2 cellular contexts compared by ENCODE assay signal in the genomic region with DNA sequence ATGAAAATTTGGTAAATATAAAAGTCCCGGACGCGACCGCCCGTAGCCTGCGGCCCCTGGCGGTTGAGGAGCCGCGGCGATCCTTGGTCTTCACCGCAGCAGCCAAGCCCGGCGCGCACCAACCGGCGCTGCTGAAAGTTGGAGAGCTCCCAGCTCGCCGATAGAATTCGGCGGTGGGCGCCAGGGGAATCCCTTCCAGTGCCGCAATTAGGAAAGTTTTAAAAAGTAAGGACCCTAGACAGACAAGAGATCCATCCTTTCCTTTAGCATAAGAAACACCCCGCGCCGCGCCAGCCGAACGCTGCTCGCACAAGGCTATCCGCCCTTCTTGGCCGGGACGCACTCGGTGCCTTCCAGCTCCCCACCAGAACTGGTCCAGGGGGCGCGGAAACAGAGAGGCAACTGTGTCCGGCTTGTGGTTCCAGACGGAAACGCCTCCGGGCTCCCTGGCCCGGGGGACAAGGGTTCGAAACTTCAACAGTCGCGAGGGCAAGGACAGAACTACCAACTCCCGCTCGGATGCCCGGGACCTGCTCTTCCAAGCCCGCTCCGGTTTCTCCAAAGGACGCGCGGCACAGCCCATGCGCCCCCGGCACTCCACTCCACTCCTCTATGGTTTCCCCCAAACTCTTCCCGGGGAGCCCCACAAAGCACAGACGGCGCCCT.
TF ChIP-seq lines count a peak whose summit lies in the region.

No MANE protein-coding gene starts in this region.

TF ChIP-seq in HCT116, 20 proteins besides CTCF, POLR2A, EP300 and RAD21:
- TF ChIP-seq, protein P1, sequence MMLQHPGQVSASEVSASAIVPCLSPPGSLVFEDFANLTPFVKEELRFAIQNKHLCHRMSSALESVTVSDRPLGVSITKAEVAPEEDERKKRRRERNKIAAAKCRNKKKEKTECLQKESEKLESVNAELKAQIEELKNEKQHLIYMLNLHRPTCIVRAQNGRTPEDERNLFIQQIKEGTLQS (IDR thresholded peaks at IDR 0.05): no peak
- TF ChIP-seq YY1 (IDR thresholded peaks at IDR 0.05; ENCODE audit: extremely low read depth, insufficient replicate concordance, low read depth, low read length) (no peak), TCF7L2 (IDR thresholded peaks at IDR 0.05; ENCODE audit: borderline replicate concordance, extremely low read depth, insufficient read depth, insufficient read length) (no peak), EZH2 (IDR thresholded peaks at IDR 0.05) (no peak), EGR1 (IDR thresholded peaks at IDR 0.05; ENCODE audit: low read depth) (no peak), CBX3 (IDR thresholded peaks at IDR 0.05; ENCODE audit: low read depth) (no peak), SIN3A (IDR thresholded peaks at IDR 0.05; ENCODE audit: low read depth) (no peak), POLR2AphosphoS5 (IDR thresholded peaks at IDR 0.05; ENCODE audit: low read depth, low read length) (no peak), SP1 (IDR thresholded peaks at IDR 0.05; ENCODE audit: low read depth) (no peak), FOSL1 (IDR thresholded peaks at IDR 0.05; ENCODE audit: low read depth) (no peak), ELF1 (IDR thresholded peaks at IDR 0.05; ENCODE audit: borderline replicate concordance, low read depth) (no peak), JUND (IDR thresholded peaks at IDR 0.05) (no peak), ZNF274 (IDR thresholded peaks at IDR 0.05; ENCODE audit: low read depth, low read length) (no peak), EZH2phosphoT487 (IDR thresholded peaks at IDR 0.05; ENCODE audit: borderline replicate concordance) (no peak), SRF (IDR thresholded peaks at IDR 0.05; ENCODE audit: low read depth) (no peak), CEBPB (IDR thresholded peaks at IDR 0.05; ENCODE audit: low read depth) (no peak)
- TF ChIP-seq, protein P2, sequence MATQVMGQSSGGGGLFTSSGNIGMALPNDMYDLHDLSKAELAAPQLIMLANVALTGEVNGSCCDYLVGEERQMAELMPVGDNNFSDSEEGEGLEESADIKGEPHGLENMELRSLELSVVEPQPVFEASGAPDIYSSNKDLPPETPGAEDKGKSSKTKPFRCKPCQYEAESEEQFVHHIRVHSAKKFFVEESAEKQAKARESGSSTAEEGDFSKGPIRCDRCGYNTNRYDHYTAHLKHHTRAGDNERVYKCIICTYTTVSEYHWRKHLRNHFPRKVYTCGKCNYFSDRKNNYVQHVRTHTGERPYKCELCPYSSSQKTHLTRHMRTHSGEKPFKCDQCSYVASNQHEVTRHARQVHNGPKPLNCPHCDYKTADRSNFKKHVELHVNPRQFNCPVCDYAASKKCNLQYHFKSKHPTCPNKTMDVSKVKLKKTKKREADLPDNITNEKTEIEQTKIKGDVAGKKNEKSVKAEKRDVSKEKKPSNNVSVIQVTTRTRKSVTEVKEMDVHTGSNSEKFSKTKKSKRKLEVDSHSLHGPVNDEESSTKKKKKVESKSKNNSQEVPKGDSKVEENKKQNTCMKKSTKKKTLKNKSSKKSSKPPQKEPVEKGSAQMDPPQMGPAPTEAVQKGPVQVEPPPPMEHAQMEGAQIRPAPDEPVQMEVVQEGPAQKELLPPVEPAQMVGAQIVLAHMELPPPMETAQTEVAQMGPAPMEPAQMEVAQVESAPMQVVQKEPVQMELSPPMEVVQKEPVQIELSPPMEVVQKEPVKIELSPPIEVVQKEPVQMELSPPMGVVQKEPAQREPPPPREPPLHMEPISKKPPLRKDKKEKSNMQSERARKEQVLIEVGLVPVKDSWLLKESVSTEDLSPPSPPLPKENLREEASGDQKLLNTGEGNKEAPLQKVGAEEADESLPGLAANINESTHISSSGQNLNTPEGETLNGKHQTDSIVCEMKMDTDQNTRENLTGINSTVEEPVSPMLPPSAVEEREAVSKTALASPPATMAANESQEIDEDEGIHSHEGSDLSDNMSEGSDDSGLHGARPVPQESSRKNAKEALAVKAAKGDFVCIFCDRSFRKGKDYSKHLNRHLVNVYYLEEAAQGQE (IDR thresholded peaks at IDR 0.05; ENCODE audit: low read depth): no peak
- TF ChIP-seq, protein P3, sequence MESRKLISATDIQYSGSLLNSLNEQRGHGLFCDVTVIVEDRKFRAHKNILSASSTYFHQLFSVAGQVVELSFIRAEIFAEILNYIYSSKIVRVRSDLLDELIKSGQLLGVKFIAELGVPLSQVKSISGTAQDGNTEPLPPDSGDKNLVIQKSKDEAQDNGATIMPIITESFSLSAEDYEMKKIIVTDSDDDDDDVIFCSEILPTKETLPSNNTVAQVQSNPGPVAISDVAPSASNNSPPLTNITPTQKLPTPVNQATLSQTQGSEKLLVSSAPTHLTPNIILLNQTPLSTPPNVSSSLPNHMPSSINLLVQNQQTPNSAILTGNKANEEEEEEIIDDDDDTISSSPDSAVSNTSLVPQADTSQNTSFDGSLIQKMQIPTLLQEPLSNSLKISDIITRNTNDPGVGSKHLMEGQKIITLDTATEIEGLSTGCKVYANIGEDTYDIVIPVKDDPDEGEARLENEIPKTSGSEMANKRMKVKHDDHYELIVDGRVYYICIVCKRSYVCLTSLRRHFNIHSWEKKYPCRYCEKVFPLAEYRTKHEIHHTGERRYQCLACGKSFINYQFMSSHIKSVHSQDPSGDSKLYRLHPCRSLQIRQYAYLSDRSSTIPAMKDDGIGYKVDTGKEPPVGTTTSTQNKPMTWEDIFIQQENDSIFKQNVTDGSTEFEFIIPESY (IDR thresholded peaks at IDR 0.05; ENCODE audit: extremely low read depth, insufficient replicate concordance, low read length): no peak
- TF ChIP-seq, protein P4, sequence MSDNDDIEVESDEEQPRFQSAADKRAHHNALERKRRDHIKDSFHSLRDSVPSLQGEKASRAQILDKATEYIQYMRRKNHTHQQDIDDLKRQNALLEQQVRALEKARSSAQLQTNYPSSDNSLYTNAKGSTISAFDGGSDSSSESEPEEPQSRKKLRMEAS (IDR thresholded peaks at IDR 0.05): no peak

TF ChIP-seq in SK-N-SH treated with all-trans-retinoic acid at 6 μM for 48 hours, 23 proteins besides CTCF, POLR2A, EP300 and RAD21:
- TF ChIP-seq, protein P5, sequence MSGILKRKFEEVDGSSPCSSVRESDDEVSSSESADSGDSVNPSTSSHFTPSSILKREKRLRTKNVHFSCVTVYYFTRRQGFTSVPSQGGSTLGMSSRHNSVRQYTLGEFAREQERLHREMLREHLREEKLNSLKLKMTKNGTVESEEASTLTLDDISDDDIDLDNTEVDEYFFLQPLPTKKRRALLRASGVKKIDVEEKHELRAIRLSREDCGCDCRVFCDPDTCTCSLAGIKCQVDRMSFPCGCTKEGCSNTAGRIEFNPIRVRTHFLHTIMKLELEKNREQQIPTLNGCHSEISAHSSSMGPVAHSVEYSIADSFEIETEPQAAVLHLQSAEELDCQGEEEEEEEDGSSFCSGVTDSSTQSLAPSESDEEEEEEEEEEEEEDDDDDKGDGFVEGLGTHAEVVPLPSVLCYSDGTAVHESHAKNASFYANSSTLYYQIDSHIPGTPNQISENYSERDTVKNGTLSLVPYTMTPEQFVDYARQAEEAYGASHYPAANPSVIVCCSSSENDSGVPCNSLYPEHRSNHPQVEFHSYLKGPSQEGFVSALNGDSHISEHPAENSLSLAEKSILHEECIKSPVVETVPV (CRISPR knock-in tag; IDR thresholded peaks at IDR 0.05): no peak
- TF ChIP-seq, protein P6, sequence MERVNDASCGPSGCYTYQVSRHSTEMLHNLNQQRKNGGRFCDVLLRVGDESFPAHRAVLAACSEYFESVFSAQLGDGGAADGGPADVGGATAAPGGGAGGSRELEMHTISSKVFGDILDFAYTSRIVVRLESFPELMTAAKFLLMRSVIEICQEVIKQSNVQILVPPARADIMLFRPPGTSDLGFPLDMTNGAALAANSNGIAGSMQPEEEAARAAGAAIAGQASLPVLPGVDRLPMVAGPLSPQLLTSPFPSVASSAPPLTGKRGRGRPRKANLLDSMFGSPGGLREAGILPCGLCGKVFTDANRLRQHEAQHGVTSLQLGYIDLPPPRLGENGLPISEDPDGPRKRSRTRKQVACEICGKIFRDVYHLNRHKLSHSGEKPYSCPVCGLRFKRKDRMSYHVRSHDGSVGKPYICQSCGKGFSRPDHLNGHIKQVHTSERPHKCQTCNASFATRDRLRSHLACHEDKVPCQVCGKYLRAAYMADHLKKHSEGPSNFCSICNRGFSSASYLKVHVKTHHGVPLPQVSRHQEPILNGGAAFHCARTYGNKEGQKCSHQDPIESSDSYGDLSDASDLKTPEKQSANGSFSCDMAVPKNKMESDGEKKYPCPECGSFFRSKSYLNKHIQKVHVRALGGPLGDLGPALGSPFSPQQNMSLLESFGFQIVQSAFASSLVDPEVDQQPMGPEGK (CRISPR knock-in tag; IDR thresholded peaks at IDR 0.05; ENCODE audit: borderline replicate concordance): no peak
- TF ChIP-seq GLIS3 (CRISPR knock-in tag; IDR thresholded peaks at IDR 0.05) (no peak), SNAI2 (CRISPR knock-in tag; IDR thresholded peaks at IDR 0.05) (no peak), ZNF8 (CRISPR knock-in tag; IDR thresholded peaks at IDR 0.05) (no peak), BACH2 (CRISPR knock-in tag; IDR thresholded peaks at IDR 0.05; ENCODE audit: borderline replicate concordance) (no peak), OSR1 (CRISPR knock-in tag; IDR thresholded peaks at IDR 0.05) (no peak), ARNTL (CRISPR knock-in tag; IDR thresholded peaks at IDR 0.05; ENCODE audit: borderline replicate concordance, low read depth) (no peak), PPARA (CRISPR knock-in tag; IDR thresholded peaks at IDR 0.05; ENCODE audit: borderline replicate concordance) (no peak)
